Comparison of ENCODE assay signal across 25 cellular contexts in genomic region chr19:42168206-42168605, GRCh38. TPM values are rescaled to one million over a fixed set of nuclear protein-coding genes. Genes with fewer than 3 reads are reported as not detected.
"Had no signal": no experiment of that assay in that cellular context is flagged by ENCODE, and none has a peak within 500 bp of the region (broad histone marks: within the 10 kb centered on the region; RNA-seq: fewer than 3 reads in every experiment).

No MANE protein-coding gene starts in this region.

- H3K27me3 Mint-ChIP-seq: activated CD4-positive, alpha-beta T cell treated with anti-CD3 and anti-CD28 coated beads for 36 hours; activated CD8-positive, alpha-beta T cell treated with anti-CD3 and anti-CD28 coated beads for 36 hours; activated naive CD4-positive, alpha-beta T cell treated with anti-CD3 and anti-CD28 coated beads, Interleukin-2, amount 50 U/mL, for 24 hours; activated naive CD8-positive, alpha-beta T cell treated with anti-CD3 and anti-CD28 coated beads for 36 hours; activated naive CD8-positive, alpha-beta T cell treated with anti-CD3 and anti-CD28 coated beads, Interleukin-2, amount 50 U/mL, for 24 hours; effector memory CD8-positive, alpha-beta T cell had no signal

- H3K9me3 ChIP-seq: ascending aorta, gastrocnemius medialis had no signal

- H3K4me1 Mint-ChIP-seq: activated CD4-positive, alpha-beta T cell treated with anti-CD3 and anti-CD28 coated beads for 36 hours; activated naive CD4-positive, alpha-beta T cell treated with anti-CD3 and anti-CD28 coated beads, Interleukin-2, amount 50 U/mL, for 24 hours; activated naive CD8-positive, alpha-beta T cell treated with anti-CD3 and anti-CD28 coated beads for 36 hours; activated naive CD8-positive, alpha-beta T cell treated with anti-CD3 and anti-CD28 coated beads, Interleukin-2, amount 50 U/mL, for 24 hours had no signal

- H3K4me3 Mint-ChIP-seq: activated CD4-positive, alpha-beta T cell treated with anti-CD3 and anti-CD28 coated beads for 36 hours; activated CD4-positive, alpha-beta T cell treated with anti-CD3 and anti-CD28 coated beads, Interleukin-2, amount 10 ng/mL, durations not matched to agents 24 days and 14 days; activated CD8-positive, alpha-beta T cell treated with anti-CD3 and anti-CD28 coated beads for 36 hours; activated naive CD4-positive, alpha-beta T cell treated with anti-CD3 and anti-CD28 coated beads for 36 hours; activated naive CD4-positive, alpha-beta T cell treated with anti-CD3 and anti-CD28 coated beads, Interleukin-2, amount 50 U/mL, for 24 hours; activated naive CD8-positive, alpha-beta T cell treated with anti-CD3 and anti-CD28 coated beads for 36 hours; activated naive CD8-positive, alpha-beta T cell treated with anti-CD3 and anti-CD28 coated beads, Interleukin-2, amount 50 U/mL, for 24 hours; activated T-cell treated with anti-CD3 and anti-CD28 coated beads, Interleukin-2, amount 50 U/mL, for 4 hours; brain; effector memory CD8-positive, alpha-beta T cell had no signal

- H3K36me3 ChIP-seq: ascending aorta, gastrocnemius medialis had no signal

- DNase-seq: activated CD4-positive, alpha-beta T cell treated with anti-CD3 and anti-CD28 coated beads for 36 hours; activated CD4-positive, alpha-beta T cell treated with anti-CD3 and anti-CD28 coated beads, Interleukin-2, amount 10 ng/mL, durations not matched to agents 24 days and 14 days; activated CD4-positive, alpha-beta T cell treated with anti-CD3 and anti-CD28 coated beads, Interleukin-2, amount 50 U/mL, for 4 hours; activated CD4-positive, CD25-positive, alpha-beta regulatory T cell; activated CD4-positive, CD25-positive, alpha-beta regulatory T cell treated with anti-CD3 and anti-CD28 coated beads, Interleukin-2, amount 50 U/mL, for 72 hours; activated CD8-positive, alpha-beta memory T cell treated with anti-CD3 and anti-CD28 coated beads for 24 hours; activated CD8-positive, alpha-beta T cell treated with anti-CD3 and anti-CD28 coated beads for 36 hours; activated effector memory CD4-positive, alpha-beta T cell treated with anti-CD3 and anti-CD28 coated beads, Interleukin-2, amount 50 U/mL, for 16 hours; activated naive CD4-positive, alpha-beta T cell treated with anti-CD3 and anti-CD28 coated beads for 36 hours; activated naive CD8-positive, alpha-beta T cell treated with anti-CD3 and anti-CD28 coated beads for 36 hours; activated naive CD8-positive, alpha-beta T cell treated with anti-CD3 and anti-CD28 coated beads, Interleukin-2, amount 50 U/mL, for 24 hours; activated T-cell treated with anti-CD3 and anti-CD28 coated beads, Interleukin-2, amount 50 U/mL, for 4 hours; caudate nucleus; cortex of kidney; dermis blood vessel endothelial cell; effector CD4-positive, alpha-beta T cell; effector memory CD8-positive, alpha-beta T cell; foreskin fibroblast; gastrocnemius medialis; T-helper 2 cell had no signal

- H3K27ac ChIP-seq: ascending aorta, gastrocnemius medialis had no signal

- H3K4me1 ChIP-seq: ascending aorta, gastrocnemius medialis had no signal

- H3K9me3 Mint-ChIP-seq: activated CD4-positive, alpha-beta T cell treated with anti-CD3 and anti-CD28 coated beads, Interleukin-2, amount 10 ng/mL, durations not matched to agents 24 days and 14 days; activated CD8-positive, alpha-beta T cell treated with anti-CD3 and anti-CD28 coated beads for 36 hours; activated naive CD4-positive, alpha-beta T cell treated with anti-CD3 and anti-CD28 coated beads for 36 hours; activated naive CD4-positive, alpha-beta T cell treated with anti-CD3 and anti-CD28 coated beads, Interleukin-2, amount 50 U/mL, for 24 hours; activated naive CD8-positive, alpha-beta T cell treated with anti-CD3 and anti-CD28 coated beads for 36 hours; activated naive CD8-positive, alpha-beta T cell treated with anti-CD3 and anti-CD28 coated beads, Interleukin-2, amount 50 U/mL, for 24 hours; activated T-cell treated with anti-CD3 and anti-CD28 coated beads, Interleukin-2, amount 50 U/mL, for 4 hours; activated T-helper 2 cell treated with anti-CD3 and anti-CD28 coated beads, Interferon-gamma antibody, Interleukin-2, Interleukin-4, amounts not matched to agents 10 μg/mL and 5 μg/mL and 100 μg/mL, durations not matched to agents 14 hours and 24 hours and 36 hours; brain; effector memory CD8-positive, alpha-beta T cell had no signal

- H3K27me3 ChIP-seq: ascending aorta had no signal

- H3K4me3 ChIP-seq: ascending aorta, gastrocnemius medialis had no signal

- H3K27ac Mint-ChIP-seq: activated CD4-positive, alpha-beta T cell treated with anti-CD3 and anti-CD28 coated beads for 36 hours; activated CD4-positive, alpha-beta T cell treated with anti-CD3 and anti-CD28 coated beads, Interleukin-2, amount 10 ng/mL, durations not matched to agents 24 days and 14 days; activated CD8-positive, alpha-beta T cell treated with anti-CD3 and anti-CD28 coated beads for 36 hours; activated naive CD4-positive, alpha-beta T cell treated with anti-CD3 and anti-CD28 coated beads for 36 hours; activated naive CD4-positive, alpha-beta T cell treated with anti-CD3 and anti-CD28 coated beads, Interleukin-2, amount 50 U/mL, for 24 hours; activated naive CD8-positive, alpha-beta T cell treated with anti-CD3 and anti-CD28 coated beads for 36 hours; activated naive CD8-positive, alpha-beta T cell treated with anti-CD3 and anti-CD28 coated beads, Interleukin-2, amount 50 U/mL, for 24 hours; activated T-helper 2 cell treated with anti-CD3 and anti-CD28 coated beads, Interferon-gamma antibody, Interleukin-2, Interleukin-4, amounts not matched to agents 10 μg/mL and 5 μg/mL and 100 μg/mL, durations not matched to agents 14 hours and 24 hours and 36 hours; effector memory CD8-positive, alpha-beta T cell had no signal

- H3K36me3 Mint-ChIP-seq: activated naive CD4-positive, alpha-beta T cell treated with anti-CD3 and anti-CD28 coated beads, Interleukin-2, amount 50 U/mL, for 24 hours; activated naive CD8-positive, alpha-beta T cell treated with anti-CD3 and anti-CD28 coated beads for 36 hours; brain had no signal

- ATAC-seq: activated CD4-positive, alpha-beta T cell treated with anti-CD3 and anti-CD28 coated beads for 36 hours; activated CD8-positive, alpha-beta T cell treated with anti-CD3 and anti-CD28 coated beads for 36 hours; activated naive CD8-positive, alpha-beta T cell treated with anti-CD3 and anti-CD28 coated beads, Interleukin-2, amount 50 U/mL, for 24 hours; activated T-cell treated with anti-CD3 and anti-CD28 coated beads, Interleukin-2, amount 50 U/mL, for 4 hours; effector memory CD8-positive, alpha-beta T cell; esophagus mucosa; gastrocnemius medialis had no signal

RNA-seq across cellular contexts. Expression of gene POU2F2, which starts 36.0 kb away (rescaled TPM):
- total RNA-seq: ascending aorta had no signal
